Comparison of ENCODE assay signal across 20 cellular contexts in the genomic region with DNA sequence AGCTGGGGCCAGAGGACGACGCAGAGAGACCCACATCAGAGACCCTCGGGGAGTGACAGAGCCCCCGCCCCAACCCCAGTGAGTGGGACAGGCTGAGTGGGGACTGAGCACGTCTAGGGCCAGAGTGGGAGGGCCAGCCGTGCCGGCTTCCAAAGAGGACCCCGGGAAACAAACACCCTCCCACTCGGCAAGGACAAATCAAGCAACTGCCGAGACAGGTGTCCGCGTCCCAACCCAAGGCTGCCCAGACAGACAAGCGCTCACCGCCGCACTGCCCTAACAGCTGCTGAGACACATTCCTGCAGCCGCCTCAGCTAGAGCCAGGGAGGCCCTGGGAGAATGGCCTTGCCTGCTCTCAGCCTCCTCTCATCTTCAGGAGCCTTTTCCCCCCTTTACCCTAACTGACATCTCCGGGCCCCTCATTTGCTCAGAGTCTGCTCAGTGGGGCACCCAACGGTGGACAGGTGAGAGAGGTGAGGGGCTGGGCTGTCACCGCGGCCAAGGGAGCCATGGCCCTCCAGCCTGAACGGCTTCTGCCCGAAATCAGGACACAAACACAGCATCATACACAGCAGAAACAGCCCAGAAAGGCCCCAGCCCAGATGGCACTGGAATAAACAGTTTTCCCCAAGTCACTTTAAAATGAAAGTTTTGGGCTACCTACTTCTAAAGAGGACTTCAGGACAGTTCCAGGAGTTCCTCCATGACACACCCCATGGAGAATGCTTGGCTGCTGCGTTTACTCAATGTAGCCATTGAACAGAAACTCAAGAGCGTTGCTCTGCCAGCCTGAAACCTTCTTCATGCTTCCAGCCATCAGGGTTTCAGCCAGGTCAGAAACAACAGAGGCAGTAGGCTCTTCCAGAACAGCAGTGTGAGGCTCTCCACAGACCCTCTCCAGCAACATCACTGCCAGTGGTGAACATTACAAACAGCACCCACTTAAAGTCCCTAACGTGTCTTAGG. TPM values are rescaled to one million over a fixed set of nuclear protein-coding genes. Genes with fewer than 3 reads are reported as not detected.
DNase-seq lines count a peak whose midpoint lies in the region; ATAC-seq and TF ChIP-seq lines count a peak whose summit lies in the region.
"Had no signal": no experiment of that assay in that cellular context is flagged by ENCODE, and none has a peak within 500 bp of the region (broad histone marks: within the 10 kb centered on the region; RNA-seq: fewer than 3 reads in every experiment).

No MANE protein-coding gene starts in this region.

- H3K4me1 ChIP-seq in colonic mucosa = no peaks in the 10 kb centered on the region
- H3K4me1 ChIP-seq in tibial artery = no peaks in the 10 kb centered on the region
- H3K4me1 ChIP-seq: ascending aorta, vagina had no signal

- H3K27me3 ChIP-seq in colonic mucosa (no peaks in the 10 kb centered on the region), tibial artery (no peaks in the 10 kb centered on the region)
- H3K27me3 ChIP-seq: ascending aorta, neutrophil, vagina had no signal

- H3K36me3 Mint-ChIP-seq in activated T-cell treated with anti-CD3 and anti-CD28 coated beads, Interleukin-2, amount 50 U/mL, for 24 hours (ENCODE audit: low read depth) = peaks cover 86% of the 10 kb centered on the region
- H3K36me3 Mint-ChIP-seq in natural killer cell = peaks cover 31% of the 10 kb centered on the region

- peak; percentile 19 for DNase-seq in activated T-cell treated with anti-CD3 and anti-CD28 coated beads, Interleukin-2, amount 50 U/mL, for 24 hours
- no peak for DNase-seq in activated T-cell treated with anti-CD3 and anti-CD28 coated beads, Interleukin-2, amount 50 U/mL, for 1 hour
- DNase-seq in colonic mucosa (peak; percentile 16), natural killer cell (peak; percentile 14), tibial artery (peak; percentile 12 to 59), NCI-H146 (lab: John Stamatoyannopoulos, UW) (no peak), NCI-H1436 treated with DMSO at 0.1 percent for 48 hours (lab: John Stamatoyannopoulos, UW) (no peak)
- DNase-seq: activated CD8-positive, alpha-beta T cell treated with anti-CD3 and anti-CD28 coated beads, Interleukin-2, amount 10 ng/mL, durations not matched to agents 7 days and 5 days; CD4-positive, alpha-beta memory T cell; erythroblast; HFFc6; MM.1S; NCI-H2081; NCI-H526; PC-3 had no signal

- H3K4me3 Mint-ChIP-seq in activated T-cell treated with anti-CD3 and anti-CD28 coated beads, Interleukin-2, amount 50 U/mL, for 24 hours = no peak overlapping the region
- H3K4me3 Mint-ChIP-seq in natural killer cell = no peak overlapping the region
- H3K4me3 Mint-ChIP-seq: activated CD8-positive, alpha-beta T cell treated with anti-CD3 and anti-CD28 coated beads, Interleukin-2, amount 10 ng/mL, durations not matched to agents 7 days and 5 days; HFFc6; stimulated activated effector memory CD8-positive, alpha-beta T cell treated with anti-CD3 and anti-CD28 coated beads, Interleukin-12 subunit alpha, Interleukin-12 subunit beta, amount 100 ng/mL, for 72 hours had no signal

- H3K36me3 ChIP-seq in colonic mucosa (no peaks in the 10 kb centered on the region), tibial artery (peaks cover 39 to 71% (median 48%) of the 10 kb centered on the region in 3 donors)

- H3K9me3 Mint-ChIP-seq in activated T-cell treated with anti-CD3 and anti-CD28 coated beads, Interleukin-2, amount 50 U/mL, for 24 hours = peaks cover 28% of the 10 kb centered on the region
- H3K9me3 Mint-ChIP-seq in natural killer cell = peaks cover 15 to 25% of the 10 kb centered on the region in 2 donors

- intact Hi-C loops in colonic mucosa (cut with DNase I) (no loop called here), natural killer cell (cut with micrococcal nuclease) (no loop called here), tibial artery (cut with DNase I; ENCODE audit: low total_unique reads) (no loop called here)

- TF ChIP-seq CTCF in colonic mucosa (IDR thresholded peaks at IDR 0.05) (no peak), natural killer cell (IDR thresholded peaks at IDR 0.05) (no peak), tibial artery (IDR thresholded peaks at IDR 0.05) (no peak)

- no peak overlapping the region for H3K9ac ChIP-seq in colonic mucosa (ENCODE audit: low read depth in 2 of 2, low read length in 2 of 2)

- H3K27ac ChIP-seq in colonic mucosa (no peak overlapping the region), tibial artery (no peak overlapping the region)
- H3K27ac ChIP-seq: ascending aorta, neutrophil, vagina had no signal

- H3K9me3 ChIP-seq in colonic mucosa (no peaks in the 10 kb centered on the region), tibial artery (peaks cover 0 to 34% (median 28%) of the 10 kb centered on the region in 3 donors)

- H3K27ac Mint-ChIP-seq in activated T-cell treated with anti-CD3 and anti-CD28 coated beads, Interleukin-2, amount 50 U/mL, for 24 hours = no peak overlapping the region
- H3K27ac Mint-ChIP-seq in natural killer cell = peak overlapping the region in 1 of 2 donors; percentile 29
- H3K27ac Mint-ChIP-seq: activated CD8-positive, alpha-beta T cell treated with anti-CD3 and anti-CD28 coated beads, Interleukin-2, amount 10 ng/mL, durations not matched to agents 7 days and 5 days; CD4-positive, alpha-beta memory T cell; HFFc6 had no signal

- no peak overlapping the region for H3K4me3 ChIP-seq in colonic mucosa
- H3K4me3 ChIP-seq in tibial artery = no peak overlapping the region
- H3K4me3 ChIP-seq: ascending aorta, vagina had no signal

- no peaks in the 10 kb centered on the region for H3K27me3 Mint-ChIP-seq in activated T-cell treated with anti-CD3 and anti-CD28 coated beads, Interleukin-2, amount 50 U/mL, for 24 hours
- no peaks in the 10 kb centered on the region for H3K27me3 Mint-ChIP-seq in natural killer cell (ENCODE audit: low read depth in 2 of 2)
- H3K27me3 Mint-ChIP-seq: CD4-positive, alpha-beta memory T cell had no signal

- H3K4me1 Mint-ChIP-seq in activated T-cell treated with anti-CD3 and anti-CD28 coated beads, Interleukin-2, amount 50 U/mL, for 24 hours (ENCODE audit: low read depth) = no peaks in the 10 kb centered on the region
- peaks cover 9% of the 10 kb centered on the region in 2 donors for H3K4me1 Mint-ChIP-seq in natural killer cell

- ATAC-seq in natural killer cell (no peak), HG03159 (IDR thresholded peaks at IDR 0.05; ENCODE audit: unreplicated experiment) (no peak)
- ATAC-seq: activated CD8-positive, alpha-beta T cell treated with anti-CD3 and anti-CD28 coated beads, Interleukin-2, amount 10 ng/mL, durations not matched to agents 7 days and 5 days; PC-3; stimulated activated effector memory CD8-positive, alpha-beta T cell treated with anti-CD3 and anti-CD28 coated beads, Interleukin-12 subunit alpha, Interleukin-12 subunit beta, amount 100 ng/mL, for 72 hours had no signal

RNA-seq across cellular contexts. Expression of a gene that starts 23.6 kb away (rescaled TPM):
- total RNA-seq in colonic mucosa = 10 to 100 TPM; 74.9 to 88.0 TPM
- total RNA-seq in natural killer cell = 10 to 100 TPM; 51.2 to 62.4 (median 54.1) TPM

RNA-seq across cellular contexts. Expression of a gene that starts 36.6 kb away (rescaled TPM):
- total RNA-seq in colonic mucosa = 10 to 100 TPM; 51.8 to 59.6 TPM
- 10 to 100 TPM; 11.7 to 16.1 (median 13.8) TPM for total RNA-seq in natural killer cell

Comparison
In these comparisons a context has a peak if more than half of its experiments do, and no peak if none do; other contexts are left out.
1. DNase-seq: peak in activated T-cell treated with anti-CD3 and anti-CD28 coated beads, Interleukin-2, amount 50 U/mL, for 24 hours (single experiment), colonic mucosa (single experiment), natural killer cell (single experiment) and tibial artery (2 of 2); none in activated T-cell treated with anti-CD3 and anti-CD28 coated beads, Interleukin-2, amount 50 U/mL, for 1 hour (single experiment), NCI-H146 (single experiment) and NCI-H1436 treated with DMSO at 0.1 percent for 48 hours (single experiment).